ENCODE assay signal across 8 cellular contexts in genomic region chr3:160885791-160886286, GRCh38.
DNase-seq lines count a peak whose midpoint lies in the region; ATAC-seq and TF ChIP-seq lines count a peak whose summit lies in the region.

No MANE protein-coding gene starts in this region.

- H3K36me3 Mint-ChIP-seq in neural progenitor cell, result peaks cover 18% of the 10 kb centered on the region

- H3K4me2 ChIP-seq in neural progenitor cell, result peak overlapping the region; percentile 42

- intact Hi-C loops in esophagus muscularis mucosa (cut with DNase I), result no loop called here

- TF ChIP-seq CTCF in choroid plexus epithelial cell (conservative IDR thresholded peaks at IDR 0.05; ENCODE audit: low read depth, low read length), result peak; percentile 17
- no peak for TF ChIP-seq CTCF in neural progenitor cell (IDR thresholded peaks at IDR 0.05)
- TF ChIP-seq CTCF in coronary artery (IDR thresholded peaks at IDR 0.05), result no peak
- no peak for TF ChIP-seq CTCF in esophagus muscularis mucosa (IDR thresholded peaks at IDR 0.05)

- no peaks in the 10 kb centered on the region for H3K27me3 ChIP-seq in neural progenitor cell
- H3K27me3 ChIP-seq in esophagus muscularis mucosa, result no peaks in the 10 kb centered on the region

- H3K9ac ChIP-seq in neural progenitor cell, result no peak overlapping the region

- peak; percentile 58 for ATAC-seq in GM18502 (IDR thresholded peaks at IDR 0.05; ENCODE audit: poor library complexity, unreplicated experiment)

- H3K79me2 ChIP-seq in neural progenitor cell (ENCODE audit: low read depth), result no peaks in the 10 kb centered on the region

- WGBS in esophagus muscularis mucosa, result no CpG with 5 or more reads among the region's 5 CpGs

- H3K9me3 ChIP-seq in neural progenitor cell (ENCODE audit: low read depth) (no peaks in the 10 kb centered on the region), esophagus muscularis mucosa (no peaks in the 10 kb centered on the region)

- no peak for TF ChIP-seq POLR2A in esophagus muscularis mucosa (IDR thresholded peaks at IDR 0.05; ENCODE audit: low read depth)

- peaks cover 26% of the 10 kb centered on the region for H3K9me3 Mint-ChIP-seq in neural progenitor cell

- TF ChIP-seq EP300 in esophagus muscularis mucosa (IDR thresholded peaks at IDR 0.05), result no peak

- H2AFZ ChIP-seq in neural progenitor cell (replicated peaks), result no peak overlapping the region

- no peaks in the 10 kb centered on the region for H3F3A ChIP-seq in neural progenitor cell (ENCODE audit: low read depth)

- CTCF ChIA-PET in HEK293T (lab: Yijun Ruan, JAX), result no interaction called here

- no peak overlapping the region for H3K27ac Mint-ChIP-seq in neural progenitor cell

- H3K27ac ChIP-seq in neural progenitor cell (no peak overlapping the region), coronary artery (no peak overlapping the region), esophagus muscularis mucosa (replicated peaks in 1 of 4) (no peak overlapping the region)

- H3K27me3 Mint-ChIP-seq in neural progenitor cell (ENCODE audit: insufficient read depth, low read depth), result peaks cover 2% of the 10 kb centered on the region

- no peak overlapping the region for H3K4me3 ChIP-seq in choroid plexus epithelial cell (ENCODE audit: low read depth, low read length)
- H3K4me3 ChIP-seq in neural progenitor cell, result no peak overlapping the region
- H3K4me3 ChIP-seq in coronary artery, result no peak overlapping the region
- no peak overlapping the region for H3K4me3 ChIP-seq in esophagus muscularis mucosa

- no peaks in the 10 kb centered on the region for H4K20me1 ChIP-seq in neural progenitor cell (ENCODE audit: low read depth)

- peaks cover 3% of the 10 kb centered on the region for H3K36me3 ChIP-seq in neural progenitor cell
- no peaks in the 10 kb centered on the region for H3K36me3 ChIP-seq in esophagus muscularis mucosa

- H3K4me1 Mint-ChIP-seq in neural progenitor cell, result peaks cover 4% of the 10 kb centered on the region

- POLR2A ChIA-PET in HEK293T (lab: Yijun Ruan, JAX), result no interaction called here

- peaks cover 7% of the 10 kb centered on the region for H3K4me1 ChIP-seq in neural progenitor cell
- H3K4me1 ChIP-seq in esophagus muscularis mucosa, result peaks cover 6 to 29% (median 11%) of the 10 kb centered on the region in 4 donors

- DNase-seq in HEK293T (ENCODE audit: extremely low spot score) (peak; percentile 49), NCI-H1436 treated with DMSO at 0.1 percent for 48 hours (lab: John Stamatoyannopoulos, UW) (peak; percentile 19), choroid plexus epithelial cell (ENCODE audit: low read depth) (peak; percentile 87), neural progenitor cell (ENCODE audit: low spot score) (peak; percentile 59), coronary artery (ENCODE audit: low spot score) (no peak), AML-193 (lab: John Stamatoyannopoulos, UW) (no peak), esophagus muscularis mucosa (ENCODE audit: extremely low spot score) (no peak)

- no peak overlapping the region for H3K4me3 Mint-ChIP-seq in neural progenitor cell

TF ChIP-seq in HEK293T, 16 proteins besides CTCF, POLR2A, EP300 and RAD21:
- TF ChIP-seq TARDBP (IDR thresholded peaks at IDR 0.05), result no peak
- no peak for TF ChIP-seq NFRKB (IDR thresholded peaks at IDR 0.05)
- TF ChIP-seq BHLHE40 (IDR thresholded peaks at IDR 0.05; ENCODE audit: borderline replicate concordance), result no peak
- TF ChIP-seq L3MBTL2 (conservative IDR thresholded peaks at IDR 0.05), result peak; percentile 46; the same call in 1 of the 2 replicates
- TF ChIP-seq LEF1 (IDR thresholded peaks at IDR 0.05; ENCODE audit: borderline replicate concordance), result peak; percentile 33; the same call in 1 of the 2 replicates
- no peak for TF ChIP-seq ARNT (IDR thresholded peaks at IDR 0.05)
TF ChIP-seq in HEK293T: peak in this region for 2.

Comparison
In these comparisons a context has a peak if more than half of its experiments do, and no peak if none do; other contexts are left out.
1. DNase-seq: peak in HEK293T (single experiment), NCI-H1436 treated with DMSO at 0.1 percent for 48 hours (single experiment), choroid plexus epithelial cell (single experiment) and neural progenitor cell (single experiment); none in coronary artery (single experiment), AML-193 (0 of 2) and esophagus muscularis mucosa (single experiment).